In genomic region chrX:101931104-101931493, GRCh38 we compare ENCODE assay signal across 8 cellular contexts. TPM values are rescaled to one million over a fixed set of nuclear protein-coding genes. Genes with fewer than 3 reads are reported as not detected.
DNase-seq lines count a peak whose midpoint lies in the region; ATAC-seq, FAIRE-seq and TF ChIP-seq lines count a peak whose summit lies in the region.

No MANE protein-coding gene starts in this region.

- H3K56ac ChIP-seq in mesendoderm (ENCODE audit: low read length), result peak overlapping the region; percentile 56

- TF ChIP-seq CTCF in bronchial epithelial cell (IDR thresholded peaks at IDR 0.05; ENCODE audit: insufficient read depth, low read length, severe bottlenecking), result no peak

- no peaks in the 10 kb centered on the region for H3K4me1 ChIP-seq in mesendoderm (ENCODE audit: control insufficient read depth, low read depth, low read length)
- no peaks in the 10 kb centered on the region for H3K4me1 ChIP-seq in aorta (ENCODE audit: control insufficient read depth in 1 of 2, insufficient read depth in 2 of 2, low read length in 2 of 2)

- WGBS in mesendoderm (ENCODE audit: extremely low coverage, insufficient coverage, low lambda C conversion rate), result no CpG with 5 or more reads among the region's 7 CpGs
- WGBS in aorta, 2 donors, result 1 to 31% methylated on average over 7 of the region's 7 CpGs

- H3K79me2 ChIP-seq in mesendoderm (ENCODE audit: control insufficient read depth, insufficient read depth, low read length), result no peaks in the 10 kb centered on the region

- peak overlapping the region; percentile 40 for H3K9ac ChIP-seq in mesendoderm (ENCODE audit: low read length)

- no peak overlapping the region for H3K23ac ChIP-seq in mesendoderm (ENCODE audit: low read length)

- H3K4me2 ChIP-seq in mesendoderm (ENCODE audit: low read length), result no peak overlapping the region

- peak; percentile 3 for ATAC-seq in aorta (ENCODE audit: low FRiP score)
- no peak for ATAC-seq in GM19452 (IDR thresholded peaks at IDR 0.05; ENCODE audit: unreplicated experiment)

- no peak overlapping the region for H3K18ac ChIP-seq in mesendoderm (ENCODE audit: low read length)

- H3K79me1 ChIP-seq in mesendoderm (ENCODE audit: low read length), result no peaks in the 10 kb centered on the region

- H3K27ac ChIP-seq in mesendoderm (ENCODE audit: low read depth, low read length) (no peak overlapping the region), aorta (ENCODE audit: low read depth in 1 of 2, low read length in 2 of 2) (peak overlapping the region in 1 of 2 donors; percentile 85)

- no peak overlapping the region for H4K8ac ChIP-seq in mesendoderm (ENCODE audit: low read depth, low read length)

- H2AK5ac ChIP-seq in mesendoderm (ENCODE audit: low read length), result no peak overlapping the region

- no peaks in the 10 kb centered on the region for H3K27me3 ChIP-seq in bronchial epithelial cell (ENCODE audit: control insufficient read depth, insufficient read depth, low read length)
- H3K27me3 ChIP-seq in mesendoderm (ENCODE audit: insufficient read depth, low read length, poor library complexity), result no peaks in the 10 kb centered on the region
- H3K27me3 ChIP-seq in aorta (ENCODE audit: control insufficient read depth in 1 of 2, insufficient read depth in 2 of 2, low read length in 1 of 2), result no peaks in the 10 kb centered on the region

- peak; percentile 0 for DNase-seq in A172 (ENCODE audit: low spot score)
- no peak for DNase-seq in GM18507 (ENCODE audit: extremely low spot score, insufficient read length, low read depth)
- no peak for DNase-seq in Jurkat, Clone E6-1 (ENCODE audit: low read depth, low spot score)
- DNase-seq in bronchial epithelial cell (ENCODE audit: low read depth), result no peak
- no peak for DNase-seq in mesendoderm
- DNase-seq in aorta, result no peak
- no peak for DNase-seq in AG08395 (ENCODE audit: low spot score)

- H3K4ac ChIP-seq in mesendoderm (ENCODE audit: low read depth, low read length), result no peak overlapping the region

- H3K4me3 ChIP-seq in Jurkat, Clone E6-1 (ENCODE audit: low read length), result peak overlapping the region; percentile 57
- H3K4me3 ChIP-seq in bronchial epithelial cell (ENCODE audit: low read depth, low read length) (peak overlapping the region; percentile 37), mesendoderm (ENCODE audit: low read length) (no peak overlapping the region), aorta (ENCODE audit: low read length in 2 of 2) (peak overlapping the region; percentile 28 to 56)

- no peak overlapping the region for H2BK5ac ChIP-seq in mesendoderm (ENCODE audit: low read length)

- H3K36me3 ChIP-seq in bronchial epithelial cell (ENCODE audit: control insufficient read depth, insufficient read depth, low read length) (no peaks in the 10 kb centered on the region), mesendoderm (ENCODE audit: control insufficient read depth, insufficient read depth, low read length) (no peaks in the 10 kb centered on the region), aorta (ENCODE audit: control insufficient read depth in 1 of 2, insufficient read depth in 2 of 2, low read length in 1 of 2) (no peaks in the 10 kb centered on the region)

- H3K9me3 ChIP-seq in aorta (ENCODE audit: control insufficient read depth, low read length), result no peaks in the 10 kb centered on the region

- H2BK15ac ChIP-seq in mesendoderm (replicated peaks; ENCODE audit: low read depth), result no peak overlapping the region

- intact Hi-C loops in aorta (cut with DNase I), result loop anchor here in 1 of 2 donors (10.0 kb wide), 1 partner anchor 724 kb away; the partner anchor contains the start of gene GPRASP1

- no peak overlapping the region for H4K5ac ChIP-seq in mesendoderm (ENCODE audit: low read length)

- peak; percentile 5 for FAIRE-seq in GM18507 (lab: Jason Lieb, UNC)
- FAIRE-seq in bronchial epithelial cell (lab: Jason Lieb, UNC), result no peak

- no peak overlapping the region for H2BK120ac ChIP-seq in mesendoderm (ENCODE audit: low read depth, low read length)

RNA-seq across cellular contexts. Expression of gene ZMAT1, which starts 0.7 kb away (rescaled TPM):
- 0.53 and 3.2 TPM in 2 replicates for total RNA-seq in A172 (2014; rRNA removed; shearing (Covaris generic))
- polyA plus RNA-seq in Jurkat, Clone E6-1 (2012; ENCODE audit: insufficient read depth, insufficient read length), result 4.5 TPM
- total RNA-seq in bronchial epithelial cell (under 0.01 and 0.13 TPM in 2 replicates), aorta (10 to 100 TPM in 1 of 2 donors, 1 to 10 TPM in 1; 9.0 to 14.8 TPM)
- polyA plus RNA-seq in mesendoderm (2013, experiment 1 of 2), result 0.91 TPM
- polyA plus RNA-seq in mesendoderm (2013, experiment 2 of 2), result 0.94 TPM
- 10 to 100 TPM in 1 of 2 donors, 1 to 10 TPM in 1; 5.0 to 19.3 TPM for polyA plus RNA-seq in aorta
